In the genomic region with DNA sequence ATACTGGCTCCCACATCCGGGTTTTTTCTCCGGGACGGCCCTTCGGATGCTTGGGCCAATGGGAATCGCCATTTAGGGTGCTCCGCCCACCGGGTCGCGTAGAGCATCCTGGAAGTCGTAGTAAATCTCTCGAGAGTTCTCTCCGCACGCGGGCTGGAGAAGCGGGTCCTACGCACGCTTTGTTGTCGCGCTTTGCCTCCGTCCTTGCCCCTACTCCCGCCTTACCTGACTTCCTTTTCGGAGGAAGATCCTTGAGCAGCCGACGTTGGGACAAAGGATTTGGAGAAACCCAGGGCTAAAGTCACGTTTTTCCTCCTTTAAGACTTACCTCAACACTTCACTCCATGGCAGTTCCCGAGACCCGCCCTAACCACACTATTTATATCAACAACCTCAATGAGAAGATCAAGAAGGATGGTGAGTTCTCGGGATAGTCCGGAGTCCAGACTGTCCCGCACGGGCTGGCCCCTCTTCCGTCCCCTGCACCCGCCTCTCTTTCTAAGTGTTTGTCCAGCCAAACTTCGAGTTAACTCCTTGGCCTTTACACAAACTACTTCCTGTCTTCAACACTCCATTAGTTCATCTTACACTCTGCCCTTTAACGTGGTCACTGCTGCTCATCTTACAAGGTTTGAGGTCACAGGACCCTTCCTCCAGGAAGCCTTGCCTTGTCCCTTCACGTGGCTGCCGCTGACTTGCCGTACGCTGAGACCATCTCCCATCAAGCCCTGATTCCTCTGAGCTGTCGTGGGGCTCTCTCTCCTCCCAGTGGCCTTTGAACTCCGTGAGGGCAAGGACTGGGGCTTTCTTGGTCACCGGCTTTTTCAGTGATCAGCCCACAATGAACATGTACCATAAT, we compare ENCODE assay signal across 8 cellular contexts. TPM values are rescaled to one million over a fixed set of nuclear protein-coding genes. Genes with fewer than 3 reads are reported as not detected.
A peak's percentile ranks its signal among the peaks of the same experiment; 100 is the strongest.
DNase-seq lines count a peak whose midpoint lies in the region; ATAC-seq and TF ChIP-seq lines count a peak whose summit lies in the region.

A gene (plus strand): TSS at position 139 of the 859 bp plus-strand sequence. CDS start 206 bp downstream, at position 345.

- H3K27me3 Mint-ChIP-seq in type B pancreatic cell: no peaks in the 10 kb centered on the region

- no peaks in the 10 kb centered on the region for H3K9me3 Mint-ChIP-seq in type B pancreatic cell

- peak; percentile 54 for ATAC-seq in HG02763 (IDR thresholded peaks at IDR 0.05; ENCODE audit: unreplicated experiment)

- H2BK12ac ChIP-seq in trophoblast cell (ENCODE audit: low read length): peak within 1 kb of the TSS; percentile 30

- peak within 1 kb of the TSS; percentile 92 for H2BK5ac ChIP-seq in trophoblast cell (ENCODE audit: low read depth, low read length, poor library complexity)

- peak within 1 kb of the TSS; percentile 62 for H2AFZ ChIP-seq in trophoblast cell (ENCODE audit: insufficient read depth, low read length, poor library complexity)

- H4K91ac ChIP-seq in trophoblast cell (ENCODE audit: low read depth, low read length): peak within 1 kb of the TSS; percentile 98

- H3K36me3 ChIP-seq in adipocyte (ENCODE audit: control insufficient read depth, insufficient read depth, low read length, severe bottlenecking): peaks cover 6% of the 10 kb centered on the region
- peaks cover 11 to 14% of the 10 kb centered on the region in 2 experiments for H3K36me3 ChIP-seq in trophoblast cell (ENCODE audit: control insufficient read depth in 1 of 2, insufficient read depth in 2 of 2, low read length in 2 of 2)

- intact Hi-C loops in cardiac septum (cut with DNase I): loop anchor here (2.0 kb wide), 3 partner anchors 28 to 60 kb away; a partner anchor contains a TSS

- peak within 1 kb of the TSS; percentile 98 for H3K27ac Mint-ChIP-seq in type B pancreatic cell

- peak within 1 kb of the TSS; percentile 81 for H3K4me3 ChIP-seq in GM12865 (ENCODE audit: low read depth, low read length)
- peak within 1 kb of the TSS; percentile 95 for H3K4me3 ChIP-seq in adipocyte (ENCODE audit: low read length)
- peak within 1 kb of the TSS; percentile 93 for H3K4me3 ChIP-seq in trophoblast cell (ENCODE audit: low read depth, low read length)

- H3K79me2 ChIP-seq in trophoblast cell (ENCODE audit: control insufficient read depth, insufficient read depth, low read length, poor library complexity): peaks cover 37% of the 10 kb centered on the region

- H3K4ac ChIP-seq in trophoblast cell (ENCODE audit: low read depth, low read length): peak within 1 kb of the TSS; percentile 98

- H3K36me3 Mint-ChIP-seq in type B pancreatic cell: peaks cover 13% of the 10 kb centered on the region

- peak within 1 kb of the TSS; percentile 90 for H3K18ac ChIP-seq in trophoblast cell (ENCODE audit: low read length)

- H3K9ac ChIP-seq in adipocyte (ENCODE audit: low read length) (peak within 1 kb of the TSS; percentile 98), trophoblast cell (ENCODE audit: low read length) (peak within 1 kb of the TSS; percentile 97)

- no CpG with 5 or more reads among the region's 42 CpGs for WGBS in trophoblast cell (ENCODE audit: extremely low coverage, insufficient coverage, insufficient read length)

- peak within 1 kb of the TSS; percentile 93 for H2AK5ac ChIP-seq in trophoblast cell (ENCODE audit: low read length)

- H3K14ac ChIP-seq in trophoblast cell (ENCODE audit: low read length): peak within 1 kb of the TSS; percentile 94

- peak within 1 kb of the TSS; percentile 83 for H4K12ac ChIP-seq in trophoblast cell (ENCODE audit: low read depth, low read length)

- peaks cover 29% of the 10 kb centered on the region for H3K79me1 ChIP-seq in trophoblast cell (ENCODE audit: low read length)

- H3K23ac ChIP-seq in trophoblast cell (ENCODE audit: low read length): no peak within 1 kb of the TSS

- H3K4me1 Mint-ChIP-seq in type B pancreatic cell (ENCODE audit: unreplicated experiment): peaks cover 34% of the 10 kb centered on the region

- peaks cover 33% of the 10 kb centered on the region for H3K4me1 ChIP-seq in adipocyte (ENCODE audit: control insufficient read depth, insufficient read depth, low read length)
- H3K4me1 ChIP-seq in trophoblast cell (ENCODE audit: control insufficient read depth in 1 of 2, insufficient read depth in 2 of 2, low read length in 2 of 2): peaks cover 34 to 36% of the 10 kb centered on the region in 2 experiments

- no peak for TF ChIP-seq CTCF in GM12865 (IDR thresholded peaks at IDR 0.05; ENCODE audit: insufficient read depth, low read depth, low read length, missing control alignments)
- TF ChIP-seq CTCF in type B pancreatic cell (conservative IDR thresholded peaks at IDR 0.05): no peak

- DNase-seq in GM12865 (ENCODE audit: low read depth): peak; percentile 99
- DNase-seq in NCI-H1417 treated with DMSO at 0.1 percent for 48 hours (lab: John Stamatoyannopoulos, UW): peak; percentile 95
- DNase-seq in SW480 (ENCODE audit: low spot score): peak; percentile 98
- peak; percentile 99 for DNase-seq in adipocyte (ENCODE audit: low read depth)
- peak; percentile 96 for DNase-seq in cardiac septum (ENCODE audit: low spot score)
- peak; percentile 99 to 100 for DNase-seq in trophoblast cell
- DNase-seq in type B pancreatic cell (ENCODE audit: extremely low spot score, unreplicated experiment): peak; percentile 96

- H3K27ac ChIP-seq in trophoblast cell (ENCODE audit: low read depth, low read length): peak within 1 kb of the TSS; percentile 91

- no peaks in the 10 kb centered on the region for H3K27me3 ChIP-seq in adipocyte (replicated peaks; ENCODE audit: control insufficient read depth, insufficient read depth, low read length)
- no peaks in the 10 kb centered on the region for H3K27me3 ChIP-seq in trophoblast cell (ENCODE audit: insufficient read depth, low read length)

- peak within 1 kb of the TSS; percentile 68 for H3K4me2 ChIP-seq in trophoblast cell (ENCODE audit: low read length)

- H2BK120ac ChIP-seq in trophoblast cell (ENCODE audit: insufficient read depth, low read length, poor library complexity): peak within 1 kb of the TSS; percentile 91

- H3K9me3 ChIP-seq in adipocyte (ENCODE audit: control insufficient read depth, low read length) (no peaks in the 10 kb centered on the region), trophoblast cell (ENCODE audit: insufficient read depth, low read depth, low read length) (no peaks in the 10 kb centered on the region)

- peak within 1 kb of the TSS; percentile 98 for H4K8ac ChIP-seq in trophoblast cell (ENCODE audit: low read depth, low read length)

- peak within 1 kb of the TSS; percentile 97 for H3K4me3 Mint-ChIP-seq in type B pancreatic cell

RNA-seq across cellular contexts. Expression of the gene that starts here (rescaled TPM):
- total RNA-seq in cardiac septum (32.9 TPM), type B pancreatic cell (ENCODE audit: low replicate concordance) (79.6 and 130 TPM in 2 replicates)
- 159 and 164 TPM in 2 replicates for polyA plus RNA-seq in trophoblast cell (2013)

Comparison
In these comparisons a context has a peak if more than half of its experiments do, and no peak if none do; other contexts are left out.
1. Peak in every context shown above with its lines: DNase-seq, ATAC-seq, H3K4me3 ChIP-seq and H3K27ac ChIP-seq.